Comparison of ENCODE assay signal across 9 cellular contexts in genomic region chr12:98698603-98699463, GRCh38. TPM values are rescaled to one million over a fixed set of nuclear protein-coding genes. Genes with fewer than 3 reads are reported as not detected.
DNase-seq lines count a peak whose midpoint lies in the region; ATAC-seq and TF ChIP-seq lines count a peak whose summit lies in the region.
"Had no signal": no experiment of that assay in that cellular context is flagged by ENCODE, and none has a peak within 500 bp of the region (broad histone marks: within the 10 kb centered on the region; RNA-seq: fewer than 3 reads in every experiment).

No MANE protein-coding gene starts in this region.

- H3F3A ChIP-seq in GM23338 (replicated peaks; ENCODE audit: low read depth): no peaks in the 10 kb centered on the region

- in situ Hi-C loops in SK-MEL-5 (cut with HindIII; ENCODE audit: low pct_unique_long_range_greater_than_20kb, low sequenced_read_pairs): no loop called here

- H3K27me3 ChIP-seq in GM23338 (ENCODE audit: insufficient read depth): no peaks in the 10 kb centered on the region
- H3K27me3 ChIP-seq in ascending aorta: no peaks in the 10 kb centered on the region
- H3K27me3 ChIP-seq: BLaER1 treated with 17β-estradiol and CSF1 and Interleukin-3, amounts not matched to agents 10 nM and 100 nM had no signal

- H3K79me2 ChIP-seq in GM23338 (replicated peaks; ENCODE audit: insufficient read depth): no peaks in the 10 kb centered on the region

- H3K36me3 ChIP-seq in GM23338 (ENCODE audit: insufficient read depth): no peaks in the 10 kb centered on the region; the same call in 1 of the 2 replicates
- peaks cover 0 to 3% of the 10 kb centered on the region in 2 donors for H3K36me3 ChIP-seq in ascending aorta

- H3K27me3 Mint-ChIP-seq in GM23338 (ENCODE audit: insufficient read depth, low read depth, poor library complexity): peaks cover 7% of the 10 kb centered on the region

- no peaks in the 10 kb centered on the region for H3K9me3 ChIP-seq in ascending aorta
- H3K9me3 ChIP-seq: BLaER1 treated with 17β-estradiol and CSF1 and Interleukin-3, amounts not matched to agents 10 nM and 100 nM had no signal

- H3K27ac ChIP-seq in GM23338 (ENCODE audit: low read depth) (no peak overlapping the region), ascending aorta (peak overlapping the region; percentile 37 to 59)

- no peaks in the 10 kb centered on the region for H3K36me3 Mint-ChIP-seq in GM23338 (ENCODE audit: low read depth)

- intact Hi-C loops in ascending aorta (cut with DNase I): loop anchor here (2.0 kb wide), 1 partner anchor 300 kb away; no protein-coding TSS in a partner anchor

- no peaks in the 10 kb centered on the region for H4K20me1 ChIP-seq in GM23338 (replicated peaks; ENCODE audit: insufficient read depth)

- peaks cover 25% of the 10 kb centered on the region for H3K4me1 Mint-ChIP-seq in GM23338

- H3K9me3 Mint-ChIP-seq in GM23338: no peaks in the 10 kb centered on the region

- peak; percentile 69 for ATAC-seq in GM23338

- no peak overlapping the region for H3K4me3 ChIP-seq in GM23338
- peak overlapping the region in 1 of 2 donors; percentile 27 for H3K4me3 ChIP-seq in ascending aorta
- H3K4me3 ChIP-seq: BLaER1 treated with 17β-estradiol and CSF1 and Interleukin-3, amounts not matched to agents 10 nM and 100 nM had no signal

- DNase-seq in NCI-H2227 (lab: John Stamatoyannopoulos, UW; ENCODE audit: unreplicated experiment) (peak; percentile 32), NCI-H2227 treated with DMSO at 0.1 percent for 48 hours (lab: John Stamatoyannopoulos, UW) (no peak), GM23338 (ENCODE audit: low spot score) (peak; percentile 74), LHCN-M2 (ENCODE audit: low read depth) (peak; percentile 50), SK-MEL-5 (ENCODE audit: low read depth, low spot score) (peak; percentile 84), ascending aorta (ENCODE audit: low spot score in 2 of 2) (peak in 1 of 2 donors; percentile 73), iPS DF 19.7 (ENCODE audit: low read depth, low spot score) (peak; percentile 28)
- peak; percentile 5 to 17 for DNase-seq in stimulated activated CD4-positive, alpha-beta T cell treated with anti-CD3 and anti-CD28 coated beads, Interleukin-1b, Interleukin-23, amount 100 ng/mL, for 4 hours (ENCODE audit: low read depth in 2 of 2)

- H2AFZ ChIP-seq in GM23338: no peak overlapping the region

- peaks cover 16% of the 10 kb centered on the region for H3K4me1 ChIP-seq in GM23338 (ENCODE audit: insufficient read depth)
- H3K4me1 ChIP-seq in ascending aorta: peaks cover 4 to 14% of the 10 kb centered on the region in 2 donors

- no peak overlapping the region for H3K4me3 Mint-ChIP-seq in GM23338

- no peak overlapping the region for H3K27ac Mint-ChIP-seq in GM23338

- no peaks in the 10 kb centered on the region for H3K9me2 ChIP-seq in GM23338 (ENCODE audit: insufficient read depth)

- TF ChIP-seq CTCF in GM23338 (conservative IDR thresholded peaks at IDR 0.05; ENCODE audit: low read depth in 2 of 2): peak; percentile 62 to 83
- TF ChIP-seq CTCF in ascending aorta (IDR thresholded peaks at IDR 0.05): peak; percentile 30 to 59 (median 34)

- no peak overlapping the region for H3K4me2 ChIP-seq in GM23338

TF ChIP-seq in GM23338, 12 proteins besides CTCF, POLR2A, EP300 and RAD21 (continues in another document):
- TF ChIP-seq CREB1 (CRISPR knock-in tag; IDR thresholded peaks at IDR 0.05; ENCODE audit: low read depth): no peak
- no peak for TF ChIP-seq ZNF114 (CRISPR knock-in tag; IDR thresholded peaks at IDR 0.05)
- TF ChIP-seq ETS1 (IDR thresholded peaks at IDR 0.05): no peak
- TF ChIP-seq POLR2AphosphoS5 (IDR thresholded peaks at IDR 0.05; ENCODE audit: low read depth): no peak
- no peak for TF ChIP-seq ZNF331 (CRISPR knock-in tag; IDR thresholded peaks at IDR 0.05; ENCODE audit: low read depth)
- no peak for TF ChIP-seq STAT1 (IDR thresholded peaks at IDR 0.05; ENCODE audit: unreplicated experiment)
- no peak for TF ChIP-seq JUNB (IDR thresholded peaks at IDR 0.05; ENCODE audit: unreplicated experiment)
- no peak for TF ChIP-seq EZH2phosphoT487 (IDR thresholded peaks at IDR 0.05; ENCODE audit: unreplicated experiment)
- no peak for TF ChIP-seq REST (IDR thresholded peaks at IDR 0.05; ENCODE audit: unreplicated experiment)

RNA-seq across cellular contexts. Expression of gene APAF1, which starts 53.7 kb away (rescaled TPM):
- total RNA-seq in GM23338 (2014; rRNA removed; shearing (Covaris generic)): 31.2 and 34.0 TPM in 2 replicates
- 12.0 and 14.9 TPM in 2 replicates for polyA plus RNA-seq in GM23338 (2016; fragmentation: Nextera tagmentation; extraction: Ambion mirVana)
- total RNA-seq in LHCN-M2 (2014; rRNA removed) (27.2 and 29.6 TPM in 2 replicates), ascending aorta (15.5 TPM)
- polyA plus RNA-seq in LHCN-M2 (2012): 6.9 TPM
- 13.9 and 20.8 TPM in 2 replicates for total RNA-seq in SK-MEL-5 (2014; rRNA removed; shearing (Covaris generic))
- polyA plus RNA-seq in SK-MEL-5 (2015; cell fraction: cytosol; rRNA removed): 14.5 and 15.0 TPM in 2 replicates
- polyA plus RNA-seq in SK-MEL-5 (2015; cell fraction: nucleus; rRNA removed): 14.4 and 15.0 TPM in 2 replicates

RNA-seq across cellular contexts. Expression of gene IKBIP, which starts 54.2 kb away (rescaled TPM):
- 15.4 and 17.8 TPM in 2 replicates for total RNA-seq in GM23338 (2014; rRNA removed; shearing (Covaris generic))
- polyA plus RNA-seq in GM23338 (2016; fragmentation: Nextera tagmentation; extraction: Ambion mirVana): 22.5 and 24.1 TPM in 2 replicates
- total RNA-seq in LHCN-M2 (2014; rRNA removed): 87.6 and 102 TPM in 2 replicates
- polyA plus RNA-seq in LHCN-M2 (2012): 31.3 TPM
- 59.5 and 69.0 TPM in 2 replicates for total RNA-seq in SK-MEL-5 (2014; rRNA removed; shearing (Covaris generic))
- 43.6 and 47.1 TPM in 2 replicates for polyA plus RNA-seq in SK-MEL-5 (2015; cell fraction: cytosol; rRNA removed)
- polyA plus RNA-seq in SK-MEL-5 (2015; cell fraction: nucleus; rRNA removed): 7.2 and 7.7 TPM in 2 replicates
- 12.3 TPM for total RNA-seq in ascending aorta
